18 cellular contexts compared by ENCODE assay signal in genomic region chr11:108019870-108020540, GRCh38. TPM values are rescaled to one million over a fixed set of nuclear protein-coding genes. Genes with fewer than 3 reads are reported as not detected.
DNase-seq lines count a peak whose midpoint lies in the region; ATAC-seq and TF ChIP-seq lines count a peak whose summit lies in the region.
"Had no signal": no experiment of that assay in that cellular context is flagged by ENCODE, and none has a peak within 500 bp of the region (broad histone marks: within the 10 kb centered on the region; RNA-seq: fewer than 3 reads in every experiment).

No MANE protein-coding gene starts in this region.

- peaks cover 3% of the 10 kb centered on the region; the same call in 1 of the 2 replicates for H3K36me3 ChIP-seq in SK-N-MC (ENCODE audit: insufficient read depth, low read length)
- no peaks in the 10 kb centered on the region for H3K36me3 ChIP-seq in upper lobe of right lung
- H3K36me3 ChIP-seq: neutrophil had no signal

- peaks cover under 1% of the 10 kb centered on the region for H3K4me1 ChIP-seq in upper lobe of right lung

- peaks cover 35% of the 10 kb centered on the region for H3K36me3 Mint-ChIP-seq in activated T-helper 17 cell treated with anti-CD3 and anti-CD28 coated beads, Interleukin-2, amount 50 U/mL, for 72 hours (ENCODE audit: low read depth)
- H3K36me3 Mint-ChIP-seq: immature natural killer cell had no signal

- DNase-seq in left cardiac atrium (no peak), Right ventricle myocardium inferior (ENCODE audit: missing footprints) (no peak), SK-N-MC (ENCODE audit: low read depth, low spot score) (no peak), fibroblast of the conjunctiva (ENCODE audit: low read depth) (peak; percentile 13), upper lobe of right lung (no peak)
- DNase-seq in stimulated activated CD4-positive, alpha-beta T cell treated with anti-CD3 and anti-CD28 coated beads, Interleukin-4, amount 100 ng/mL, for 4 hours: no peak
- DNase-seq: activated effector memory CD4-positive, alpha-beta T cell treated with Interleukin-2 at 50 U/mL for 16 hours; immature natural killer cell; MG63; NCI-H2171; stimulated activated naive CD8-positive, alpha-beta T cell treated with anti-CD3 and anti-CD28 coated beads, Interleukin-15, Interleukin-2, amounts not matched to agents 100 U/mL and 50 U/mL, for 24 hours had no signal

- H3K27me3 Mint-ChIP-seq in activated T-helper 17 cell treated with anti-CD3 and anti-CD28 coated beads, Interleukin-2, amount 50 U/mL, for 72 hours: no peaks in the 10 kb centered on the region

- H3K27ac ChIP-seq in SK-N-MC: peak overlapping the region; percentile 50; the same call in 1 of the 2 replicates
- no peak overlapping the region for H3K27ac ChIP-seq in upper lobe of right lung
- H3K27ac ChIP-seq: HL-60, neutrophil, skin epidermis had no signal

- H3K4me1 Mint-ChIP-seq in activated T-helper 17 cell treated with anti-CD3 and anti-CD28 coated beads, Interleukin-2, amount 50 U/mL, for 72 hours: peaks cover 20% of the 10 kb centered on the region

- no peak overlapping the region for H3K27ac Mint-ChIP-seq in activated T-helper 17 cell treated with anti-CD3 and anti-CD28 coated beads, Interleukin-2, amount 50 U/mL, for 72 hours
- H3K27ac Mint-ChIP-seq: immature natural killer cell had no signal

- H3K27me3 ChIP-seq in upper lobe of right lung: no peaks in the 10 kb centered on the region
- H3K27me3 ChIP-seq: MG63, neutrophil had no signal

- no peak for TF ChIP-seq CTCF in upper lobe of right lung (IDR thresholded peaks at IDR 0.05)

- no peak overlapping the region for H3K9ac ChIP-seq in SK-N-MC (ENCODE audit: insufficient read length)

- H3K4me3 Mint-ChIP-seq in activated T-helper 17 cell treated with anti-CD3 and anti-CD28 coated beads, Interleukin-2, amount 50 U/mL, for 72 hours: no peak overlapping the region
- H3K4me3 Mint-ChIP-seq: immature natural killer cell had no signal

- H3K4me3 ChIP-seq in SK-N-MC (no peak overlapping the region), upper lobe of right lung (no peak overlapping the region)
- H3K4me3 ChIP-seq: MG63, skin epidermis had no signal

- intact Hi-C loops in left cardiac atrium (cut with DNase I) (loop anchor here in 1 of 2 donors (10.0 kb wide), 1 partner anchor 205 kb away; the partner anchor contains the start of genes ATM and NPAT), Right ventricle myocardium inferior (cut with DNase I) (no loop called here), upper lobe of right lung (cut with DNase I) (no loop called here)

- ATAC-seq in left cardiac atrium (peak; percentile 23 to 57), Right ventricle myocardium inferior (no peak), upper lobe of right lung (peak; percentile 37), HG03108 (IDR thresholded peaks at IDR 0.05; ENCODE audit: unreplicated experiment) (no peak)
- no peak for ATAC-seq in activated T-helper 17 cell treated with anti-CD3 and anti-CD28 coated beads, Interleukin-2, amount 50 U/mL, for 72 hours (replicated peaks)
- ATAC-seq: HCT116; SK-N-SH treated with all-trans-retinoic acid at 6 μM for 48 hours; stimulated activated naive CD8-positive, alpha-beta T cell treated with anti-CD3 and anti-CD28 coated beads, Interleukin-15, Interleukin-2, amounts not matched to agents 100 U/mL and 50 U/mL, for 24 hours had no signal

- H3K9me3 Mint-ChIP-seq in activated T-helper 17 cell treated with anti-CD3 and anti-CD28 coated beads, Interleukin-2, amount 50 U/mL, for 72 hours: no peaks in the 10 kb centered on the region
- H3K9me3 Mint-ChIP-seq: immature natural killer cell had no signal

- no peaks in the 10 kb centered on the region for H3K9me3 ChIP-seq in SK-N-MC (ENCODE audit: low read depth, low read length)
- no peaks in the 10 kb centered on the region for H3K9me3 ChIP-seq in upper lobe of right lung
- H3K9me3 ChIP-seq: MG63, neutrophil had no signal

RNA-seq across cellular contexts. Expression of gene CUL5, which starts 11.3 kb away (rescaled TPM):
- 10 to 100 TPM; 37.9 to 40.5 TPM for total RNA-seq in left cardiac atrium
- total RNA-seq in Right ventricle myocardium inferior: 34.2 TPM
- total RNA-seq in upper lobe of right lung: 37.9 TPM
- total RNA-seq in activated T-helper 17 cell treated with anti-CD3 and anti-CD28 coated beads, Interleukin-2, amount 50 U/mL, for 72 hours: 10 to 100 TPM; 32.3 to 34.4 TPM

Comparison
In these comparisons a context has a peak if more than half of its experiments do, and no peak if none do; other contexts are left out.
1. ATAC-seq: peak in left cardiac atrium (2 of 2) and upper lobe of right lung (single experiment); none in Right ventricle myocardium inferior (single experiment), HG03108 (single experiment) and activated T-helper 17 cell treated with anti-CD3 and anti-CD28 coated beads, Interleukin-2, amount 50 U/mL, for 72 hours (single experiment).